In genomic region chr15:100235030-100235617, GRCh38 we compare ENCODE assay signal across 1 cellular context.
TF ChIP-seq lines count a peak whose summit lies in the region.

No MANE protein-coding gene starts in this region.

TF ChIP-seq in HepG2, 621 proteins besides CTCF, POLR2A, EP300 and RAD21:
- no peak for TF ChIP-seq MAF1 (CRISPR knock-in tag; IDR thresholded peaks at IDR 0.05; ENCODE audit: borderline replicate concordance)
